8 cellular contexts compared by ENCODE assay signal in genomic region chr12:119666900-119667576, GRCh38. TPM values are rescaled to one million over a fixed set of nuclear protein-coding genes. Genes with fewer than 3 reads are reported as not detected.
DNase-seq lines count a peak whose midpoint lies in the region; ATAC-seq and TF ChIP-seq lines count a peak whose summit lies in the region.

No MANE protein-coding gene starts in this region.

- H3K4me3 ChIP-seq in AG10803 (ENCODE audit: low read length) (peak overlapping the region; percentile 58), left ventricle myocardium inferior (peak overlapping the region; percentile 86)

- H3K9me3 Mint-ChIP-seq in stimulated activated memory B cell treated with anti-CD40 and anti-IgM and Interleukin-4, amounts not matched to agents 10 μg/mL and 1 μg/mL and 100 μg/mL, for 72 hours, result peaks cover 4% of the 10 kb centered on the region

- H3K36me3 ChIP-seq in left ventricle myocardium inferior, result peaks cover 13% of the 10 kb centered on the region

- H3K27me3 ChIP-seq in left ventricle myocardium inferior (ENCODE audit: low read depth), result no peaks in the 10 kb centered on the region

- H3K27ac ChIP-seq in left ventricle myocardium inferior (replicated peaks), result peak overlapping the region; percentile 92

- H3K9me3 ChIP-seq in T-helper 17 cell (ENCODE audit: control insufficient read depth, low read length, poor library complexity, severe bottlenecking) (no peaks in the 10 kb centered on the region), left ventricle myocardium inferior (replicated peaks) (no peaks in the 10 kb centered on the region)

- ATAC-seq in GM21619 (IDR thresholded peaks at IDR 0.05; ENCODE audit: unreplicated experiment), result peak; percentile 11
- no peak for ATAC-seq in T-helper 17 cell
- ATAC-seq in stimulated activated memory B cell treated with anti-CD40 and anti-IgM and Interleukin-4, amounts not matched to agents 10 μg/mL and 1 μg/mL and 100 μg/mL, for 72 hours, result peak; percentile 31

- DNase-seq in AG10803 (ENCODE audit: low read depth), result no peak
- DNase-seq in T-helper 17 cell, result no peak
- no peak for DNase-seq in left ventricle myocardium inferior
- no peak for DNase-seq in epidermal melanocyte (ENCODE audit: insufficient read length, low spot score)
- DNase-seq in globus pallidus (ENCODE audit: low spot score), result no peak
- no peak for DNase-seq in NCI-H187 (lab: John Stamatoyannopoulos, UW)

- TF ChIP-seq CTCF in AG10803 (conservative IDR thresholded peaks at IDR 0.05; ENCODE audit: low read length) (no peak), left ventricle myocardium inferior (IDR thresholded peaks at IDR 0.05; ENCODE audit: borderline replicate concordance) (no peak)

- H3K27ac Mint-ChIP-seq in T-helper 17 cell, result peak overlapping the region; percentile 91
- H3K27ac Mint-ChIP-seq in stimulated activated memory B cell treated with anti-CD40 and anti-IgM and Interleukin-4, amounts not matched to agents 10 μg/mL and 1 μg/mL and 100 μg/mL, for 72 hours, result peak overlapping the region; percentile 94

- H3K4me1 Mint-ChIP-seq in T-helper 17 cell, result peaks cover 31% of the 10 kb centered on the region
- peaks cover 46% of the 10 kb centered on the region for H3K4me1 Mint-ChIP-seq in stimulated activated memory B cell treated with anti-CD40 and anti-IgM and Interleukin-4, amounts not matched to agents 10 μg/mL and 1 μg/mL and 100 μg/mL, for 72 hours

- peak overlapping the region; percentile 89 for H3K4me3 Mint-ChIP-seq in T-helper 17 cell
- peak overlapping the region; percentile 90 for H3K4me3 Mint-ChIP-seq in stimulated activated memory B cell treated with anti-CD40 and anti-IgM and Interleukin-4, amounts not matched to agents 10 μg/mL and 1 μg/mL and 100 μg/mL, for 72 hours

- H3K27me3 Mint-ChIP-seq in T-helper 17 cell, result peaks cover 5% of the 10 kb centered on the region
- no peaks in the 10 kb centered on the region for H3K27me3 Mint-ChIP-seq in stimulated activated memory B cell treated with anti-CD40 and anti-IgM and Interleukin-4, amounts not matched to agents 10 μg/mL and 1 μg/mL and 100 μg/mL, for 72 hours

- intact Hi-C loops in left ventricle myocardium inferior (cut with micrococcal nuclease), result loop anchor here (5.0 kb wide), 1 partner anchor 115 kb away; no protein-coding TSS in a partner anchor

- peaks cover 60% of the 10 kb centered on the region for H3K4me1 ChIP-seq in left ventricle myocardium inferior

- H3K36me3 Mint-ChIP-seq in T-helper 17 cell (ENCODE audit: low read depth), result peaks cover 4% of the 10 kb centered on the region
- peaks cover 27% of the 10 kb centered on the region for H3K36me3 Mint-ChIP-seq in stimulated activated memory B cell treated with anti-CD40 and anti-IgM and Interleukin-4, amounts not matched to agents 10 μg/mL and 1 μg/mL and 100 μg/mL, for 72 hours

RNA-seq across cellular contexts. Expression of gene PRKAB1, which starts 0.9 kb away (rescaled TPM):
- total RNA-seq in T-helper 17 cell, result 10 to 100 TPM; 20.4 to 28.2 TPM
- total RNA-seq in left ventricle myocardium inferior, result 9.2 TPM
